12 cellular contexts compared by ENCODE assay signal in the genomic region with DNA sequence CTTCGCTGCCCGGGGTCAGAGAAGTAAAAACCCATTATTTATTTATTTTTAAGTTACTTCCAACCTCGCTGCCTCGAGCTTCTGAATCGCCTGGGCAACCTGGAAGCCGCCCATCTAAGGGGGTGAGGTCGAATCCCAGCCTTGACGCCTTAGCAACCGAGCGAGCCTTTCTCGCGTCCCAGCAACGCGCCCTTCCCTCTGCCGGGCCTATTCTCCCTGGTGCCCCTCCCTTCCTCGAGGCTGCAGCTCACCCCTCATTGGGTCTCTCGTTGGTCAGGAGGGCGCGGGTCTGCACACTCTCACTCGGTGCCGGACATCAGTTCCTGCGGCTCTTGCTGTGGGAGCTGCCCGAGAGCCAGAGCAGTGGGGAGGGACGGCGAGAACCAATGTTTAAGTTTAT. TPM values are rescaled to one million over a fixed set of nuclear protein-coding genes. Genes with fewer than 3 reads are reported as not detected.
DNase-seq lines count a peak whose midpoint lies in the region; ATAC-seq, FAIRE-seq and TF ChIP-seq lines count a peak whose summit lies in the region.
"Had no signal": no experiment of that assay in that cellular context is flagged by ENCODE, and none has a peak within 500 bp of the region (broad histone marks: within the 10 kb centered on the region; RNA-seq: fewer than 3 reads in every experiment).

A gene (plus strand): TSS at position 302 of the 400 bp plus-strand sequence. CDS start 277 bp downstream, outside the sequence.

- H3K4me1 Mint-ChIP-seq in neural progenitor cell = peaks cover 23% of the 10 kb centered on the region
- H3K4me1 Mint-ChIP-seq in natural killer cell treated with Interleukin-12 subunit alpha and Interleukin-12 subunit beta and Interleukin-15 and Interleukin-18, amount 100 ng/mL, for 72 hours (ENCODE audit: low read depth in 2 of 2) = peaks cover 0 to 18% of the 10 kb centered on the region in 2 donors

- H3K4me3 Mint-ChIP-seq in neural progenitor cell = peak within 1 kb of the TSS; percentile 84
- H3K4me3 Mint-ChIP-seq in natural killer cell treated with Interleukin-12 subunit alpha and Interleukin-12 subunit beta and Interleukin-15 and Interleukin-18, amount 100 ng/mL, for 72 hours = no peak within 1 kb of the TSS

- H3K4me2 ChIP-seq in hepatocyte (peak within 1 kb of the TSS; percentile 76), neural progenitor cell (peak within 1 kb of the TSS; percentile 69)

- no peaks in the 10 kb centered on the region for H3K9me2 ChIP-seq in hepatocyte (replicated peaks; ENCODE audit: insufficient read depth)

- H3K79me2 ChIP-seq in hepatocyte = no peaks in the 10 kb centered on the region
- H3K79me2 ChIP-seq in neural progenitor cell (ENCODE audit: low read depth) = no peaks in the 10 kb centered on the region

- H3K27me3 ChIP-seq in hepatocyte (no peaks in the 10 kb centered on the region), neural progenitor cell (no peaks in the 10 kb centered on the region)

- no peak for FAIRE-seq in HTR-8/SVneo (lab: Jason Lieb, UNC)
- FAIRE-seq: frontal cortex had no signal

- H4K20me1 ChIP-seq in hepatocyte (ENCODE audit: insufficient read depth, poor library complexity, severe bottlenecking) (no peaks in the 10 kb centered on the region), neural progenitor cell (ENCODE audit: low read depth) (no peaks in the 10 kb centered on the region)

- H3K27ac Mint-ChIP-seq in neural progenitor cell = peak within 1 kb of the TSS; percentile 80
- H3K27ac Mint-ChIP-seq in natural killer cell treated with Interleukin-12 subunit alpha and Interleukin-12 subunit beta and Interleukin-15 and Interleukin-18, amount 100 ng/mL, for 72 hours = no peak within 1 kb of the TSS

- ATAC-seq in HG03280 (IDR thresholded peaks at IDR 0.05; ENCODE audit: unreplicated experiment) = no peak
- no peak for ATAC-seq in natural killer cell treated with Interleukin-12 subunit alpha and Interleukin-12 subunit beta and Interleukin-15 and Interleukin-18, amount 100 ng/mL, for 72 hours

- TF ChIP-seq CTCF in AG10803 (conservative IDR thresholded peaks at IDR 0.05; ENCODE audit: low read length) (no peak), astrocyte of the cerebellum (IDR thresholded peaks at IDR 0.05; ENCODE audit: low read depth, low read length, missing control alignments) (no peak), hepatocyte (IDR thresholded peaks at IDR 0.05; ENCODE audit: poor library complexity) (no peak), neural progenitor cell (IDR thresholded peaks at IDR 0.05) (no peak)

- H3K9me3 Mint-ChIP-seq in neural progenitor cell = peaks cover 18% of the 10 kb centered on the region
- peaks cover 4% of the 10 kb centered on the region for H3K9me3 Mint-ChIP-seq in natural killer cell treated with Interleukin-12 subunit alpha and Interleukin-12 subunit beta and Interleukin-15 and Interleukin-18, amount 100 ng/mL, for 72 hours

- WGBS in hepatocyte (ENCODE audit: low lambda C conversion rate, missing lambda C conversion rate) = 26% methylated on average over 25 of the region's 25 CpGs

- H2AFZ ChIP-seq in hepatocyte = peak within 1 kb of the TSS; percentile 8
- H2AFZ ChIP-seq in neural progenitor cell (replicated peaks) = peak within 1 kb of the TSS; percentile 65

- H3K4me1 ChIP-seq in hepatocyte (ENCODE audit: insufficient read depth) = no peaks in the 10 kb centered on the region
- no peaks in the 10 kb centered on the region for H3K4me1 ChIP-seq in neural progenitor cell

- H3K36me3 ChIP-seq in hepatocyte (replicated peaks; ENCODE audit: insufficient read depth, low read depth) = no peaks in the 10 kb centered on the region
- H3K36me3 ChIP-seq in neural progenitor cell = no peaks in the 10 kb centered on the region

- H3F3A ChIP-seq in neural progenitor cell (ENCODE audit: low read depth) = no peaks in the 10 kb centered on the region

- H3K9ac ChIP-seq in neural progenitor cell = no peak within 1 kb of the TSS

- H3K9me3 ChIP-seq in hepatocyte (ENCODE audit: low read depth) (no peaks in the 10 kb centered on the region), neural progenitor cell (ENCODE audit: low read depth) (no peaks in the 10 kb centered on the region)

- H3K27me3 Mint-ChIP-seq in neural progenitor cell (ENCODE audit: insufficient read depth, low read depth) = peaks cover 6% of the 10 kb centered on the region
- H3K27me3 Mint-ChIP-seq in natural killer cell treated with Interleukin-12 subunit alpha and Interleukin-12 subunit beta and Interleukin-15 and Interleukin-18, amount 100 ng/mL, for 72 hours = peaks cover 7 to 14% of the 10 kb centered on the region in 2 donors

- peaks cover 5% of the 10 kb centered on the region for H3K36me3 Mint-ChIP-seq in neural progenitor cell
- H3K36me3 Mint-ChIP-seq in natural killer cell treated with Interleukin-12 subunit alpha and Interleukin-12 subunit beta and Interleukin-15 and Interleukin-18, amount 100 ng/mL, for 72 hours = no peaks in the 10 kb centered on the region

- in situ Hi-C loops in astrocyte of the cerebellum (cut with HindIII; ENCODE audit: low sequenced_read_pairs) = no loop called here

- DNase-seq in AG10803 (ENCODE audit: low read depth) = no peak
- DNase-seq in astrocyte of the cerebellum (ENCODE audit: low read depth) = no peak
- peak; percentile 13 for DNase-seq in hepatocyte (ENCODE audit: low spot score)
- DNase-seq in neural progenitor cell (ENCODE audit: low spot score) = peak; percentile 80
- no peak for DNase-seq in HTR-8/SVneo (ENCODE audit: insufficient read length, low spot score)
- DNase-seq in DMS153 treated with DMSO at 0.1 percent for 48 hours (lab: John Stamatoyannopoulos, UW; ENCODE audit: unreplicated experiment) = no peak
- DNase-seq in natural killer cell treated with Interleukin-12 subunit alpha and Interleukin-12 subunit beta and Interleukin-15 and Interleukin-18, amount 100 ng/mL, for 72 hours (ENCODE audit: low spot score) = no peak
- DNase-seq: activated CD8-positive, alpha-beta memory T cell treated with anti-CD3 and anti-CD28 coated beads, Interleukin-2, amount 50 U/mL, for 48 hours; stimulated activated CD4-positive, alpha-beta T cell treated with anti-CD3 and anti-CD28 coated beads, Interleukin-4, amount 100 ng/mL, for 4 hours had no signal

- peak within 1 kb of the TSS; percentile 43 for H3K4me3 ChIP-seq in AG10803 (ENCODE audit: low read length)
- H3K4me3 ChIP-seq in astrocyte of the cerebellum (ENCODE audit: low read depth, low read length) = peak within 1 kb of the TSS; percentile 36
- H3K4me3 ChIP-seq in hepatocyte = no peak within 1 kb of the TSS
- peak within 1 kb of the TSS; percentile 24 for H3K4me3 ChIP-seq in neural progenitor cell

- no peak within 1 kb of the TSS for H3K27ac ChIP-seq in hepatocyte
- no peak within 1 kb of the TSS for H3K27ac ChIP-seq in neural progenitor cell
- H3K27ac ChIP-seq: C4-2B had no signal

RNA-seq across cellular contexts. Expression of the gene that starts here (rescaled TPM):
- total RNA-seq in hepatocyte = 0.33 and 0.40 TPM in 2 replicates
- 0.16 TPM in 1 of 2 replicates, not detected in the other for polyA plus RNA-seq in hepatocyte
- 0.77 and 1.0 TPM in 2 replicates for total RNA-seq in neural progenitor cell (ENCODE audit: low replicate concordance)
- total RNA-seq in natural killer cell treated with Interleukin-12 subunit alpha and Interleukin-12 subunit beta and Interleukin-15 and Interleukin-18, amount 100 ng/mL, for 72 hours = 1 to 10 TPM in 1 of 2 donors, under 1 TPM in 1; 0.67 to 2.8 TPM

Comparison
In these comparisons a context has a peak if more than half of its experiments do, and no peak if none do; other contexts are left out.
1. Peak in DNase-seq and H3K4me2 ChIP-seq in hepatocyte; RNA of the gene not detected or under 1 TPM.